ENCODE assay signal across 8 cellular contexts in genomic region chr17:1097972-1098744, GRCh38.
A peak's percentile ranks its signal among the peaks of the same experiment; 100 is the strongest.
DNase-seq lines count a peak whose midpoint lies in the region; ATAC-seq and TF ChIP-seq lines count a peak whose summit lies in the region.
"Not testable (repeated sequence)": the region's sequence is repeated elsewhere in the genome, so short reads cannot be mapped to it uniquely, and the experiment has no call there.

No MANE protein-coding gene starts in this region.

- H3K27ac Mint-ChIP-seq in HFFc6, result not testable (repeated sequence)
- peak overlapping the region; percentile 84 for H3K27ac Mint-ChIP-seq in activated CD4-positive, alpha-beta T cell treated with anti-CD3 and anti-CD28 coated beads, Interleukin-2, amount 10 ng/mL, durations not matched to agents 7 days and 5 days
- peak overlapping the region in 3 of 5 experiments; percentile 9 to 63 (median 35) for H3K27ac Mint-ChIP-seq in brain

- H3K4me3 Mint-ChIP-seq in HFFc6, brain: not testable (repeated sequence)
- peak overlapping the region; percentile 52 for H3K4me3 Mint-ChIP-seq in activated CD4-positive, alpha-beta T cell treated with anti-CD3 and anti-CD28 coated beads, Interleukin-2, amount 10 ng/mL, durations not matched to agents 7 days and 5 days

- not testable (repeated sequence) for H2AK5ac ChIP-seq in trophoblast cell (ENCODE audit: low read length)

- not testable (repeated sequence) for H3K79me1 ChIP-seq in trophoblast cell (ENCODE audit: low read length)

- WGBS in trophoblast cell (ENCODE audit: extremely low coverage, insufficient coverage, insufficient read length), result no CpG with 5 or more reads among the region's 19 CpGs

- CTCF ChIA-PET in activated CD4-positive, alpha-beta T cell treated with anti-CD3 and anti-CD28 coated beads, Interleukin-2, amount 10 ng/mL, durations not matched to agents 7 days and 5 days (lab: Charles Lee), result interaction anchor here (0.6 to 2.5 kb wide), 3 partner anchors 10 to 876 kb away, joined by 3 to 6 read pairs (median 3); no protein-coding TSS in a partner anchor

- not testable (repeated sequence) for H4K8ac ChIP-seq in trophoblast cell (ENCODE audit: low read depth, low read length)

- not testable (repeated sequence) for H3K9ac ChIP-seq in trophoblast cell (ENCODE audit: low read length)

- H3K23ac ChIP-seq in trophoblast cell (ENCODE audit: low read length), result not testable (repeated sequence)

- H2BK5ac ChIP-seq in trophoblast cell (ENCODE audit: low read depth, low read length, poor library complexity), result not testable (repeated sequence)

- H3K79me2 ChIP-seq in trophoblast cell (ENCODE audit: control insufficient read depth, insufficient read depth, low read length, poor library complexity), result not testable (repeated sequence)

- intact Hi-C loops in left lung (cut with DNase I), result not testable (repeated sequence)

- not testable (repeated sequence) for H4K91ac ChIP-seq in trophoblast cell (ENCODE audit: low read depth, low read length)

- H3K4me3 ChIP-seq in fibroblast of mammary gland (ENCODE audit: control insufficient read depth, low read depth, low read length); trophoblast cell (ENCODE audit: low read depth, low read length): not testable (repeated sequence)
- H3K4me3 ChIP-seq in left lung, result peak overlapping the region in 1 of 2 donors; percentile 24

- not testable (repeated sequence) for H3K18ac ChIP-seq in trophoblast cell (ENCODE audit: low read length)

- ATAC-seq in left lung, result peak; percentile 63

- H3K27me3 ChIP-seq in left lung; trophoblast cell (ENCODE audit: insufficient read depth, low read length): not testable (repeated sequence)

- H3K14ac ChIP-seq in trophoblast cell (ENCODE audit: low read length), result not testable (repeated sequence)

- not testable (repeated sequence) for H3K9me3 ChIP-seq in left lung; trophoblast cell (ENCODE audit: insufficient read depth, low read depth, low read length)

- not testable (repeated sequence) for H3K4me2 ChIP-seq in trophoblast cell (ENCODE audit: low read length)

- H3K27me3 Mint-ChIP-seq in HFFc6 (ENCODE audit: insufficient read depth); activated CD4-positive, alpha-beta T cell treated with anti-CD3 and anti-CD28 coated beads, Interleukin-2, amount 10 ng/mL, durations not matched to agents 7 days and 5 days; brain: not testable (repeated sequence)

- H3K9me3 Mint-ChIP-seq in HFFc6; activated CD4-positive, alpha-beta T cell treated with anti-CD3 and anti-CD28 coated beads, Interleukin-2, amount 10 ng/mL, durations not matched to agents 7 days and 5 days; brain: not testable (repeated sequence)

- TF ChIP-seq CTCF in HFFc6 (IDR thresholded peaks at IDR 0.05); brain (conservative IDR thresholded peaks at IDR 0.05); fibroblast of mammary gland (conservative IDR thresholded peaks at IDR 0.05; ENCODE audit: control insufficient read depth, insufficient read depth, low read depth, low read length); left lung (IDR thresholded peaks at IDR 0.05): not testable (repeated sequence)

- peak; percentile 76 for DNase-seq in AG08395 (ENCODE audit: low spot score)
- DNase-seq in HFFc6, result peak; percentile 7
- DNase-seq in NOMO-1 treated with DMSO at 0.1 percent for 48 hours (lab: John Stamatoyannopoulos, UW; ENCODE audit: unreplicated experiment), result peak; percentile 91
- DNase-seq in activated CD4-positive, alpha-beta T cell treated with anti-CD3 and anti-CD28 coated beads, Interleukin-2, amount 10 ng/mL, durations not matched to agents 7 days and 5 days; left lung: not testable (repeated sequence)
- peak; percentile 79 for DNase-seq in fibroblast of mammary gland (ENCODE audit: low read depth)
- peak; percentile 70 to 93 for DNase-seq in trophoblast cell

- not testable (repeated sequence) for H2BK120ac ChIP-seq in trophoblast cell (ENCODE audit: insufficient read depth, low read length, poor library complexity)

- H3K36me3 Mint-ChIP-seq in HFFc6 (ENCODE audit: low read depth) (peaks cover 29% of the 10 kb centered on the region), brain (peaks cover 58% of the 10 kb centered on the region)
- H3K36me3 Mint-ChIP-seq in activated CD4-positive, alpha-beta T cell treated with anti-CD3 and anti-CD28 coated beads, Interleukin-2, amount 10 ng/mL, durations not matched to agents 7 days and 5 days (ENCODE audit: low read depth), result peaks cover 52% of the 10 kb centered on the region

- not testable (repeated sequence) for H4K12ac ChIP-seq in trophoblast cell (ENCODE audit: low read depth, low read length)

- not testable (repeated sequence) for H3K4me1 Mint-ChIP-seq in HFFc6 (ENCODE audit: low read depth); brain
- H3K4me1 Mint-ChIP-seq in activated CD4-positive, alpha-beta T cell treated with anti-CD3 and anti-CD28 coated beads, Interleukin-2, amount 10 ng/mL, durations not matched to agents 7 days and 5 days, result peaks cover 53% of the 10 kb centered on the region

- H3K4me1 ChIP-seq in left lung, result peaks cover 19 to 59% of the 10 kb centered on the region in 2 donors
- H3K4me1 ChIP-seq in trophoblast cell (ENCODE audit: control insufficient read depth in 1 of 2, insufficient read depth in 2 of 2, low read length in 2 of 2), result not testable (repeated sequence)

- H3K27ac ChIP-seq in left lung, result peak overlapping the region; percentile 65 to 90
- H3K27ac ChIP-seq in trophoblast cell (ENCODE audit: low read depth, low read length), result not testable (repeated sequence)

- not testable (repeated sequence) for H2AFZ ChIP-seq in trophoblast cell (ENCODE audit: insufficient read depth, low read length, poor library complexity)

- H2BK12ac ChIP-seq in trophoblast cell (ENCODE audit: low read length), result not testable (repeated sequence)

- POLR2A ChIA-PET in activated CD4-positive, alpha-beta T cell treated with anti-CD3 and anti-CD28 coated beads, Interleukin-2, amount 10 ng/mL, durations not matched to agents 7 days and 5 days (lab: Charles Lee), result not testable (repeated sequence)

- H3K36me3 ChIP-seq in left lung (peaks cover 0 to 45% of the 10 kb centered on the region in 2 donors), trophoblast cell (ENCODE audit: control insufficient read depth in 1 of 2, insufficient read depth in 2 of 2, low read length in 2 of 2) (peaks cover 35 to 36% of the 10 kb centered on the region in 2 experiments)

- H3K4ac ChIP-seq in trophoblast cell (ENCODE audit: low read depth, low read length), result not testable (repeated sequence)
